23 cellular contexts compared by ENCODE assay signal in genomic region chr11:21185959-21186358, GRCh38.
DNase-seq lines count a peak whose midpoint lies in the region; ATAC-seq, FAIRE-seq and TF ChIP-seq lines count a peak whose summit lies in the region.
"Had no signal": no experiment of that assay in that cellular context is flagged by ENCODE, and none has a peak within 500 bp of the region (broad histone marks: within the 10 kb centered on the region; RNA-seq: fewer than 3 reads in every experiment).

No MANE protein-coding gene starts in this region.

- H3K36me3 ChIP-seq in GM12878 (ENCODE audit: control insufficient read depth in 2 of 2, insufficient read depth in 2 of 2, low read length in 1 of 2) (no peaks in the 10 kb centered on the region), pancreas (no peaks in the 10 kb centered on the region)
- H3K36me3 ChIP-seq: BLaER1 treated with 17β-estradiol and CSF1 and Interleukin-3, amounts not matched to agents 10 nM and 100 nM had no signal

- no peak for FAIRE-seq in GM12878 (lab: Jason Lieb, UNC)
- FAIRE-seq in pancreas (lab: Jason Lieb, UNC): no peak
- FAIRE-seq: A204.1, GM12891, GM19239 had no signal

- SMC1A ChIA-PET in GM12878 (lab: Charles Lee; ENCODE audit: uncharacterized antibody, unreplicated experiment): no interaction called here

- TF ChIP-seq EP300 in GM12878 (IDR thresholded peaks at IDR 0.05; ENCODE audit: borderline replicate concordance in 1 of 2, control insufficient read depth in 1 of 2, low read depth in 2 of 2, low read length in 2 of 2): no peak

- in situ Hi-C loops in GM12878 (cut with MboI): no loop called here

- intact Hi-C loops in GM12878 (cut with micrococcal nuclease; ENCODE audit: unreplicated experiment): loop anchor here (10.0 kb wide), 1 partner anchor 329 kb away; no protein-coding TSS in a partner anchor
- intact Hi-C loops in pancreas (cut with DNase I): no loop called here

- no peaks in the 10 kb centered on the region for H3K9me3 ChIP-seq in GM12878 (replicated peaks; ENCODE audit: control insufficient read depth, insufficient read depth, low read length)
- H3K9me3 ChIP-seq in pancreas: no peaks in the 10 kb centered on the region
- H3K9me3 ChIP-seq: BLaER1 treated with 17β-estradiol and CSF1 and Interleukin-3, amounts not matched to agents 10 nM and 100 nM; Caco-2 had no signal

- DNase-seq in GM12878 (ENCODE audit: low read depth, low spot score): no peak
- DNase-seq in foreskin keratinocyte: no peak
- no peak for DNase-seq in NCI-H2107 treated with DMSO at 0.1 percent for 48 hours (lab: John Stamatoyannopoulos, UW; ENCODE audit: unreplicated experiment)
- DNase-seq in pancreas: no peak
- DNase-seq in D341Med (ENCODE audit: low spot score): no peak
- DNase-seq: 8988T; AML-193; Caco-2; Calu3; CD4-positive, alpha-beta T cell; CD8-positive, alpha-beta T cell; DMS 273 treated with DMSO at 0.1 percent for 48 hours; DMS153; DMS53; DMS79; DND-41; EL; GDM1 had no signal

- no peak for TF ChIP-seq POLR2A in GM12878 (IDR thresholded peaks at IDR 0.05; ENCODE audit: low read depth, low read length)

- no peak for ATAC-seq in GM12878
- ATAC-seq in foreskin keratinocyte: no peak
- no peak for ATAC-seq in pancreas
- ATAC-seq: CD8-positive, alpha-beta T cell had no signal

- CTCF ChIA-PET in GM12878 (lab: Yijun Ruan, JAX): no interaction called here

- RAD21 ChIA-PET in GM12878 (lab: Charles Lee; ENCODE audit: unreplicated experiment): no interaction called here

- no peak for TF ChIP-seq RAD21 in GM12878 (IDR thresholded peaks at IDR 0.05; ENCODE audit: insufficient read depth, low read depth, low read length)

- no peak overlapping the region for H2AFZ ChIP-seq in GM12878 (ENCODE audit: control insufficient read depth, low read depth, low read length)

- no peaks in the 10 kb centered on the region for H3K27me3 ChIP-seq in GM12878 (replicated peaks in 1 of 2; ENCODE audit: control insufficient read depth in 2 of 2, insufficient read depth in 2 of 2, low read length in 1 of 2)
- no peaks in the 10 kb centered on the region for H3K27me3 ChIP-seq in foreskin keratinocyte
- no peaks in the 10 kb centered on the region for H3K27me3 ChIP-seq in pancreas
- H3K27me3 ChIP-seq: BLaER1 treated with 17β-estradiol and CSF1 and Interleukin-3, amounts not matched to agents 10 nM and 100 nM had no signal

- no TSS peak for BruUV-seq in GM12878 (replicated peaks; lab: Mats Ljungman, UMichigan)

- no peaks in the 10 kb centered on the region for H3K79me2 ChIP-seq in GM12878 (ENCODE audit: control insufficient read depth, insufficient read depth, low read length)

- POLR2A ChIA-PET in GM12878 (lab: Charles Lee): no interaction called here

- H3K27ac ChIP-seq in GM12878 (ENCODE audit: control insufficient read depth, insufficient read depth) (no peak overlapping the region), foreskin keratinocyte (peak overlapping the region; percentile 28), pancreas (no peak overlapping the region)
- H3K27ac ChIP-seq: BLaER1 treated with 17β-estradiol and CSF1 and Interleukin-3, amounts not matched to agents 10 nM and 100 nM; C4-2B had no signal

- no peak overlapping the region for H3K4me2 ChIP-seq in GM12878 (ENCODE audit: control insufficient read depth, insufficient read depth)
- H3K4me2 ChIP-seq: BLaER1 treated with 17β-estradiol and CSF1 and Interleukin-3, amounts not matched to agents 10 nM and 100 nM had no signal

- TF ChIP-seq CTCF in GM12878 (IDR thresholded peaks at IDR 0.05 in 2 of 3, conservative IDR thresholded peaks at IDR 0.05 in 1 of 3; ENCODE audit: control insufficient read depth in 2 of 3, extremely low read depth in 1 of 3, insufficient read depth in 1 of 3, low read depth in 3 of 3, low read length in 3 of 3) (no peak), foreskin keratinocyte (conservative IDR thresholded peaks at IDR 0.05) (no peak), pancreas (IDR thresholded peaks at IDR 0.05) (no peak)

- H3K4me1 ChIP-seq in GM12878 (ENCODE audit: control insufficient read depth, insufficient read depth, low read length) (no peaks in the 10 kb centered on the region), foreskin keratinocyte (no peaks in the 10 kb centered on the region), pancreas (no peaks in the 10 kb centered on the region)
- H3K4me1 ChIP-seq: BLaER1 treated with 17β-estradiol and CSF1 and Interleukin-3, amounts not matched to agents 10 nM and 100 nM; Caco-2 had no signal

- H3K4me3 ChIP-seq in GM12878 (no peak overlapping the region), pancreas (no peak overlapping the region)
- H3K4me3 ChIP-seq: BLaER1 treated with 17β-estradiol and CSF1 and Interleukin-3, amounts not matched to agents 10 nM and 100 nM had no signal

- H3K9ac ChIP-seq in GM12878 (ENCODE audit: control insufficient read depth, insufficient read depth, low read length): no peak overlapping the region
- H3K9ac ChIP-seq: BLaER1 treated with 17β-estradiol and CSF1 and Interleukin-3, amounts not matched to agents 10 nM and 100 nM had no signal

- no peaks in the 10 kb centered on the region for H4K20me1 ChIP-seq in GM12878 (ENCODE audit: control insufficient read depth, insufficient read depth)
- H4K20me1 ChIP-seq: BLaER1 treated with 17β-estradiol and CSF1 and Interleukin-3, amounts not matched to agents 10 nM and 100 nM had no signal

TF ChIP-seq in GM12878, 131 proteins besides CTCF, POLR2A, EP300 and RAD21:
- TF ChIP-seq RAD51 (IDR thresholded peaks at IDR 0.05) (peak; percentile 44; the same call in 1 of the 2 replicates), SREBF2 (IDR thresholded peaks at IDR 0.05; ENCODE audit: low read length) (no peak), CUX1 (IDR thresholded peaks at IDR 0.05; ENCODE audit: insufficient replicate concordance, low read depth, low read length) (no peak)
